In the genomic region with DNA sequence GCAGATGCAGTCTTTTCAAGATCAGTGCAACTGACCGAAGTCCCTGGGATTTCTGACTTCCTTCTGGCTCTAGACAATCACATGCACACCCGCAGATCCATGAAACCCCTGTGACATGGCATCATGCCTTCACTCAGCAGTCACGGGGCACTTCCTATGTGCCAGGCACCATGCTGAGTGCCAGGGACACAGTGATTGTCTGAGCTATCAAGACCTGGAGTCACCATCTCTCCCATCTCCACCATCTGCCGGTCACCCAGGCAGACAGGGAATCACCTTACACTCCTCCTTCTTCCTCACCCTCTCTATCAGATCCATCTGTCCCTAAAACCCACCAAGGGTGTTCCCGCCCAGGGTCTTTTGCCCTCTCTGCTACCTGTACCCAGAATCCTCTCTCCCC, we compare ENCODE assay signal across 15 cellular contexts. TPM values are rescaled to one million over a fixed set of nuclear protein-coding genes. Genes with fewer than 3 reads are reported as not detected.
"Had no signal": no experiment of that assay in that cellular context is flagged by ENCODE, and none has a peak within 500 bp of the region (broad histone marks: within the 10 kb centered on the region; RNA-seq: fewer than 3 reads in every experiment).

No MANE protein-coding gene starts in this region.

- FAIRE-seq: kidney had no signal

- ATAC-seq: left colon; mucosa of descending colon; naive thymus-derived CD8-positive, alpha-beta T cell; psoas muscle had no signal

- DNase-seq: effector CD4-positive, alpha-beta T cell; foreskin melanocyte; kidney; left colon; mammary epithelial cell; mucosa of descending colon; naive thymus-derived CD8-positive, alpha-beta T cell; psoas muscle; retina; sigmoid colon; stimulated activated CD4-positive, alpha-beta T cell treated with anti-CD3 and anti-CD28 coated beads, Interleukin-12 subunit alpha, Interleukin-12 subunit beta, amount 100 ng/mL, for 4 hours; stimulated activated naive CD4-positive, alpha-beta T cell; stomach; substantia nigra; trophoblast cell had no signal

RNA-seq across cellular contexts. Expression of gene BEAN1, which starts 5.3 kb away (rescaled TPM):
- total RNA-seq: left colon; naive thymus-derived CD8-positive, alpha-beta T cell; psoas muscle had no signal
- polyA plus RNA-seq: naive thymus-derived CD8-positive, alpha-beta T cell had no signal
